Comparison of ENCODE assay signal across 21 cellular contexts in genomic region chr5:42720242-42720641, GRCh38. TPM values are rescaled to one million over a fixed set of nuclear protein-coding genes. Genes with fewer than 3 reads are reported as not detected.
DNase-seq lines count a peak whose midpoint lies in the region.
"Had no signal": no experiment of that assay in that cellular context is flagged by ENCODE, and none has a peak within 500 bp of the region (broad histone marks: within the 10 kb centered on the region; RNA-seq: fewer than 3 reads in every experiment).

No MANE protein-coding gene starts in this region.

- H3K4me1 Mint-ChIP-seq in activated CD4-positive, alpha-beta T cell treated with anti-CD3 and anti-CD28 coated beads, Interleukin-2, amount 10 ng/mL, durations not matched to agents 7 days and 5 days, result peaks cover 32% of the 10 kb centered on the region
- peaks cover 31 to 42% of the 10 kb centered on the region in 2 donors for H3K4me1 Mint-ChIP-seq in immature natural killer cell
- H3K4me1 Mint-ChIP-seq: activated naive CD4-positive, alpha-beta T cell treated with anti-CD3 and anti-CD28 coated beads, Interleukin-2, amount 50 U/mL, for 24 hours; endodermal cell had no signal

- H3K36me3 Mint-ChIP-seq in activated CD4-positive, alpha-beta T cell treated with anti-CD3 and anti-CD28 coated beads, Interleukin-2, amount 10 ng/mL, durations not matched to agents 7 days and 5 days (ENCODE audit: low read depth), result no peaks in the 10 kb centered on the region
- H3K36me3 Mint-ChIP-seq in immature natural killer cell, result no peaks in the 10 kb centered on the region
- H3K36me3 Mint-ChIP-seq: activated naive CD4-positive, alpha-beta T cell treated with anti-CD3 and anti-CD28 coated beads, Interleukin-2, amount 50 U/mL, for 24 hours; CD4-positive, CD25-positive, alpha-beta regulatory T cell; stimulated activated effector memory CD8-positive, alpha-beta T cell treated with anti-CD3 and anti-CD28 coated beads, Interleukin-12 subunit alpha, Interleukin-12 subunit beta, amount 100 ng/mL, for 72 hours had no signal

- H3K27me3 Mint-ChIP-seq in activated CD4-positive, alpha-beta T cell treated with anti-CD3 and anti-CD28 coated beads, Interleukin-2, amount 10 ng/mL, durations not matched to agents 7 days and 5 days, result peaks cover 38% of the 10 kb centered on the region
- peaks cover 0 to 11% (median 0%) of the 10 kb centered on the region in 3 donors for H3K27me3 Mint-ChIP-seq in immature natural killer cell (ENCODE audit: low read depth in 3 of 3)

- peak; percentile 29 for DNase-seq in activated CD4-positive, alpha-beta T cell treated with anti-CD3 and anti-CD28 coated beads, Interleukin-2, amount 10 ng/mL, durations not matched to agents 7 days and 5 days
- no peak for DNase-seq in activated CD4-positive, alpha-beta T cell treated with anti-CD3 and anti-CD28 coated beads for 1 hour
- DNase-seq in GF-D8 (lab: John Stamatoyannopoulos, UW) (peak; percentile 28), SK-N-DZ (ENCODE audit: low spot score) (peak; percentile 12), immature natural killer cell (peak; percentile 13 to 43 (median 23)), hypothalamus (lab: John Stamatoyannopoulos, UW) (no peak), NCI-H1092 (lab: John Stamatoyannopoulos, UW) (no peak), activated gamma-delta T cell treated with Interleukin-2 at 50 U/mL for 16 hours (no peak)
- DNase-seq: activated B cell treated with CpG ODN at 0.5 μM for 24 hours, DMS79 treated with DMSO at 0.1 percent for 48 hours, endodermal cell, IMR-90, NCI-H2029 treated with DMSO at 0.1 percent for 48 hours, SHP77 treated with DMSO at 0.1 percent for 48 hours, testis had no signal

- H3K27ac Mint-ChIP-seq in activated CD4-positive, alpha-beta T cell treated with anti-CD3 and anti-CD28 coated beads, Interleukin-2, amount 10 ng/mL, durations not matched to agents 7 days and 5 days, result peak overlapping the region; percentile 82
- peak overlapping the region in 5 of 6 donors; percentile 14 to 53 (median 37) for H3K27ac Mint-ChIP-seq in immature natural killer cell
- H3K27ac Mint-ChIP-seq: activated B cell treated with CpG ODN at 0.5 μM for 24 hours; activated naive CD4-positive, alpha-beta T cell treated with anti-CD3 and anti-CD28 coated beads, Interleukin-2, amount 50 U/mL, for 24 hours; CD4-positive, CD25-positive, alpha-beta regulatory T cell; endodermal cell; stimulated activated effector memory CD8-positive, alpha-beta T cell treated with anti-CD3 and anti-CD28 coated beads, Interleukin-12 subunit alpha, Interleukin-12 subunit beta, amount 100 ng/mL, for 72 hours had no signal

- POLR2A ChIA-PET in activated CD4-positive, alpha-beta T cell treated with anti-CD3 and anti-CD28 coated beads, Interleukin-2, amount 10 ng/mL, durations not matched to agents 7 days and 5 days (lab: Charles Lee), result no interaction called here

- CTCF ChIA-PET in activated CD4-positive, alpha-beta T cell treated with anti-CD3 and anti-CD28 coated beads, Interleukin-2, amount 10 ng/mL, durations not matched to agents 7 days and 5 days (lab: Charles Lee), result no interaction called here

- peak overlapping the region; percentile 24 for H3K4me3 Mint-ChIP-seq in activated CD4-positive, alpha-beta T cell treated with anti-CD3 and anti-CD28 coated beads, Interleukin-2, amount 10 ng/mL, durations not matched to agents 7 days and 5 days
- H3K4me3 Mint-ChIP-seq in immature natural killer cell, result peak overlapping the region; percentile 29 to 76 (median 64)
- H3K4me3 Mint-ChIP-seq: activated B cell treated with CpG ODN at 0.5 μM for 24 hours; activated naive CD4-positive, alpha-beta T cell treated with anti-CD3 and anti-CD28 coated beads, Interleukin-2, amount 50 U/mL, for 24 hours; endodermal cell; stimulated activated effector memory CD8-positive, alpha-beta T cell treated with anti-CD3 and anti-CD28 coated beads, Interleukin-12 subunit alpha, Interleukin-12 subunit beta, amount 100 ng/mL, for 72 hours had no signal

- no peaks in the 10 kb centered on the region for H3K9me3 Mint-ChIP-seq in activated CD4-positive, alpha-beta T cell treated with anti-CD3 and anti-CD28 coated beads, Interleukin-2, amount 10 ng/mL, durations not matched to agents 7 days and 5 days
- no peaks in the 10 kb centered on the region for H3K9me3 Mint-ChIP-seq in immature natural killer cell
- H3K9me3 Mint-ChIP-seq: activated B cell treated with CpG ODN at 0.5 μM for 24 hours; activated naive CD4-positive, alpha-beta T cell treated with anti-CD3 and anti-CD28 coated beads, Interleukin-2, amount 50 U/mL, for 24 hours; CD4-positive, CD25-positive, alpha-beta regulatory T cell; endodermal cell; stimulated activated effector memory CD8-positive, alpha-beta T cell treated with anti-CD3 and anti-CD28 coated beads, Interleukin-12 subunit alpha, Interleukin-12 subunit beta, amount 100 ng/mL, for 72 hours had no signal

RNA-seq across cellular contexts. Expression of gene CCDC152, which starts 36.4 kb away (rescaled TPM):
- total RNA-seq in activated CD4-positive, alpha-beta T cell treated with anti-CD3 and anti-CD28 coated beads, Interleukin-2, amount 10 ng/mL, durations not matched to agents 7 days and 5 days, result 1 to 10 TPM; 4.8 to 5.2 TPM
- polyA plus RNA-seq in SK-N-DZ (2014; cell fraction: cytosol; rRNA removed), result 10.0 and 12.5 TPM in 2 replicates
- 5.5 and 6.7 TPM in 2 replicates for polyA plus RNA-seq in SK-N-DZ (2014; cell fraction: nucleus; rRNA removed)
- 1 to 10 TPM; 1.7 to 3.1 (median 2.5) TPM for polyA plus RNA-seq in immature natural killer cell
- total RNA-seq: chondrocyte, myocyte, osteocyte had no signal

Comparison
In these comparisons a context has a peak if more than half of its experiments do, and no peak if none do; other contexts are left out.
1. DNase-seq: peak in activated CD4-positive, alpha-beta T cell treated with anti-CD3 and anti-CD28 coated beads, Interleukin-2, amount 10 ng/mL, durations not matched to agents 7 days and 5 days (single experiment), GF-D8 (single experiment), SK-N-DZ (single experiment) and immature natural killer cell (3 of 3); none in activated CD4-positive, alpha-beta T cell treated with anti-CD3 and anti-CD28 coated beads for 1 hour (single experiment), hypothalamus (0 of 51), NCI-H1092 (single experiment) and activated gamma-delta T cell treated with Interleukin-2 at 50 U/mL for 16 hours (single experiment).